ENCODE assay signal across 1 cellular context in the genomic region with DNA sequence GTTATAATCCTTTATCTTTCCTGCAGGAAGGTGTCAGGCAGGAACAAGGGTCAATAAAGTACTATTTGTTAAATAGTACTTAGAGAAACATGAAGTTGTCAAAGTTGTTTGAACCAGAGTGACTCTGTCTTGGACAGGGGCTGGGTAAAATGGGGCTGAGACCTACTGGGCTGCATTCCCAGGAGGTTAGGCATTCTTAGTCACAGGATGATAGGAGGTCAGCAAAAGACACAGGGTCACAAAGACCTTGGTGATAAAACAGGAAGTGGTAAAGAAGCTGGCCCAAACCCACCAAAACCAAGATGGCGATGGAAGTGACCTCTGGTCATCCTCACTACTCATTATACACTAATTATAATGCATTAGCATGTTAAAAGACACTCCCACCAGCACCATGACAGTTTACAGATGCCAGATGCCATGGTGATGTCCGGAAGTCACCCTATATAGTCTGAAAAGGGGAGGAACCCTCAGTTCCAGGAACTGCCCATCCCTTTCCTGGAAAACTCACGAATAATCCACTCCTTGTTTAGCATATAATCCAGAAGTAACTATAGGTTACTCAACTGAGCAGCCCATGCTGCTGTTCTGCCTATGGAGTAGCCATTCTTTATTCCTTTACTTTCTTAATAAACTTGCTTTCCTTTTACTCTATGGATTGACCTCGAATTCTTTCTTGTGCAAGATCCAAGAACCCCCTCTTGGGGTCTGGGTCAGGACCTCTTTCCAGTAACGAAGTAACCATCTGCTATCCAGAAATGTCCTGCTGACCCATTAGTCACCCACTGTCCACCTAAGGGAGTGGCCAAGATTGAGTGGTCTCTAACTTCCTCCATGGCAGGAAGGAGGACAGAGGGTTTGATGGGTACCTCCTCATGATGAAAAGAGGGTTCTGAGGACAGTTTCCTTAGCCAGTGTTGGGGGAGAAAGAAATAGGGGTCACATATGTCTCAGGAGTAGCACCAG.
TF ChIP-seq lines count a peak whose summit lies in the region.

No MANE protein-coding gene starts in this region.

TF ChIP-seq in K562, 482 proteins besides CTCF, POLR2A, EP300 and RAD21 (continued from another document and continues in another):
- TF ChIP-seq, protein P1, sequence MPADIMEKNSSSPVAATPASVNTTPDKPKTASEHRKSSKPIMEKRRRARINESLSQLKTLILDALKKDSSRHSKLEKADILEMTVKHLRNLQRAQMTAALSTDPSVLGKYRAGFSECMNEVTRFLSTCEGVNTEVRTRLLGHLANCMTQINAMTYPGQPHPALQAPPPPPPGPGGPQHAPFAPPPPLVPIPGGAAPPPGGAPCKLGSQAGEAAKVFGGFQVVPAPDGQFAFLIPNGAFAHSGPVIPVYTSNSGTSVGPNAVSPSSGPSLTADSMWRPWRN (IDR thresholded peaks at IDR 0.05; ENCODE audit: low read depth) = no peak
- no peak for TF ChIP-seq DACH1 (IDR thresholded peaks at IDR 0.05; ENCODE audit: partially characterized antibody)
- TF ChIP-seq, protein P2, sequence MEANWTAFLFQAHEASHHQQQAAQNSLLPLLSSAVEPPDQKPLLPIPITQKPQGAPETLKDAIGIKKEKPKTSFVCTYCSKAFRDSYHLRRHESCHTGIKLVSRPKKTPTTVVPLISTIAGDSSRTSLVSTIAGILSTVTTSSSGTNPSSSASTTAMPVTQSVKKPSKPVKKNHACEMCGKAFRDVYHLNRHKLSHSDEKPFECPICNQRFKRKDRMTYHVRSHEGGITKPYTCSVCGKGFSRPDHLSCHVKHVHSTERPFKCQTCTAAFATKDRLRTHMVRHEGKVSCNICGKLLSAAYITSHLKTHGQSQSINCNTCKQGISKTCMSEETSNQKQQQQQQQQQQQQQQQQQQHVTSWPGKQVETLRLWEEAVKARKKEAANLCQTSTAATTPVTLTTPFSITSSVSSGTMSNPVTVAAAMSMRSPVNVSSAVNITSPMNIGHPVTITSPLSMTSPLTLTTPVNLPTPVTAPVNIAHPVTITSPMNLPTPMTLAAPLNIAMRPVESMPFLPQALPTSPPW (CRISPR knock-in tag; IDR thresholded peaks at IDR 0.05) = peak; percentile 25; the same call in 1 of the 2 replicates
- no peak for TF ChIP-seq FOXA3 (CRISPR knock-in tag; conservative IDR thresholded peaks at IDR 0.05 in 1 of 2, IDR thresholded peaks at IDR 0.05 in 1 of 2)
- TF ChIP-seq ELF1 (tag; IDR thresholded peaks at IDR 0.05) = peak; percentile 53; the same call in 1 of the 2 replicates
- no peak for TF ChIP-seq KDM4B (IDR thresholded peaks at IDR 0.05; ENCODE audit: borderline replicate concordance in 2 of 2, low read depth in 1 of 2)
- TF ChIP-seq, protein P3, sequence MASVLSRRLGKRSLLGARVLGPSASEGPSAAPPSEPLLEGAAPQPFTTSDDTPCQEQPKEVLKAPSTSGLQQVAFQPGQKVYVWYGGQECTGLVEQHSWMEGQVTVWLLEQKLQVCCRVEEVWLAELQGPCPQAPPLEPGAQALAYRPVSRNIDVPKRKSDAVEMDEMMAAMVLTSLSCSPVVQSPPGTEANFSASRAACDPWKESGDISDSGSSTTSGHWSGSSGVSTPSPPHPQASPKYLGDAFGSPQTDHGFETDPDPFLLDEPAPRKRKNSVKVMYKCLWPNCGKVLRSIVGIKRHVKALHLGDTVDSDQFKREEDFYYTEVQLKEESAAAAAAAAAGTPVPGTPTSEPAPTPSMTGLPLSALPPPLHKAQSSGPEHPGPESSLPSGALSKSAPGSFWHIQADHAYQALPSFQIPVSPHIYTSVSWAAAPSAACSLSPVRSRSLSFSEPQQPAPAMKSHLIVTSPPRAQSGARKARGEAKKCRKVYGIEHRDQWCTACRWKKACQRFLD (CRISPR knock-in tag; IDR thresholded peaks at IDR 0.05) = peak; percentile 88
- no peak for TF ChIP-seq ZEB2 (IDR thresholded peaks at IDR 0.05)
- no peak for TF ChIP-seq ZNF584 (CRISPR knock-in tag; IDR thresholded peaks at IDR 0.05; ENCODE audit: low read depth)
- no peak for TF ChIP-seq CBX8 (IDR thresholded peaks at IDR 0.05; ENCODE audit: borderline replicate concordance, extremely low read depth, low read depth, low read length, poor library complexity, severe bottlenecking)
- TF ChIP-seq, protein P4, sequence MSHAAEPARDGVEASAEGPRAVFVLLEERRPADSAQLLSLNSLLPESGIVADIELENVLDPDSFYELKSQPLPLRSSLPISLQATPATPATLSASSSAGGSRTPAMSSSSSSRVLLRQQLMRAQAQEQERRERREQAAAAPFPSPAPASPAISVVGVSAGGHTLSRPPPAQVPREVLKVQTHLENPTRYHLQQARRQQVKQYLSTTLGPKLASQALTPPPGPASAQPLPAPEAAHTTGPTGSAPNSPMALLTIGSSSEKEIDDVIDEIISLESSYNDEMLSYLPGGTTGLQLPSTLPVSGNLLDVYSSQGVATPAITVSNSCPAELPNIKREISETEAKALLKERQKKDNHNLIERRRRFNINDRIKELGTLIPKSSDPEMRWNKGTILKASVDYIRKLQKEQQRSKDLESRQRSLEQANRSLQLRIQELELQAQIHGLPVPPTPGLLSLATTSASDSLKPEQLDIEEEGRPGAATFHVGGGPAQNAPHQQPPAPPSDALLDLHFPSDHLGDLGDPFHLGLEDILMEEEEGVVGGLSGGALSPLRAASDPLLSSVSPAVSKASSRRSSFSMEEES (CRISPR knock-in tag; IDR thresholded peaks at IDR 0.05) = no peak
- TF ChIP-seq, protein P5, sequence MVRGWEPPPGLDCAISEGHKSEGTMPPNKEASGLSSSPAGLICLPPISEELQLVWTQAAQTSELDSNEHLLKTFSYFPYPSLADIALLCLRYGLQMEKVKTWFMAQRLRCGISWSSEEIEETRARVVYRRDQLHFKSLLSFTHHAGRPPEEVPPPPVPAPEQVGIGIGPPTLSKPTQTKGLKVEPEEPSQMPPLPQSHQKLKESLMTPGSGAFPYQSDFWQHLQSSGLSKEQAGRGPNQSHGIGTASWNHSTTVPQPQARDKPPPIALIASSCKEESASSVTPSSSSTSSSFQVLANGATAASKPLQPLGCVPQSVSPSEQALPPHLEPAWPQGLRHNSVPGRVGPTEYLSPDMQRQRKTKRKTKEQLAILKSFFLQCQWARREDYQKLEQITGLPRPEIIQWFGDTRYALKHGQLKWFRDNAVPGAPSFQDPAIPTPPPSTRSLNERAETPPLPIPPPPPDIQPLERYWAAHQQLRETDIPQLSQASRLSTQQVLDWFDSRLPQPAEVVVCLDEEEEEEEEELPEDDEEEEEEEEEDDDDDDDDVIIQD (CRISPR knock-in tag; IDR thresholded peaks at IDR 0.05) = no peak
- TF ChIP-seq PHTF2 (CRISPR knock-in tag; IDR thresholded peaks at IDR 0.05) = no peak
- TF ChIP-seq, protein P6, sequence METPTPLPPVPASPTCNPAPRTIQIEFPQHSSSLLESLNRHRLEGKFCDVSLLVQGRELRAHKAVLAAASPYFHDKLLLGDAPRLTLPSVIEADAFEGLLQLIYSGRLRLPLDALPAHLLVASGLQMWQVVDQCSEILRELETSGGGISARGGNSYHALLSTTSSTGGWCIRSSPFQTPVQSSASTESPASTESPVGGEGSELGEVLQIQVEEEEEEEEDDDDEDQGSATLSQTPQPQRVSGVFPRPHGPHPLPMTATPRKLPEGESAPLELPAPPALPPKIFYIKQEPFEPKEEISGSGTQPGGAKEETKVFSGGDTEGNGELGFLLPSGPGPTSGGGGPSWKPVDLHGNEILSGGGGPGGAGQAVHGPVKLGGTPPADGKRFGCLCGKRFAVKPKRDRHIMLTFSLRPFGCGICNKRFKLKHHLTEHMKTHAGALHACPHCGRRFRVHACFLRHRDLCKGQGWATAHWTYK (CRISPR knock-in tag; IDR thresholded peaks at IDR 0.05) = peak; percentile 60; the same call in 1 of the 2 replicates
- TF ChIP-seq STAT5A (IDR thresholded peaks at IDR 0.05; ENCODE audit: borderline replicate concordance, low read length) = peak; percentile 66
- peak; percentile 38 for TF ChIP-seq ZNF175 (CRISPR knock-in tag; IDR thresholded peaks at IDR 0.05; ENCODE audit: low read depth)
- TF ChIP-seq, protein P7, sequence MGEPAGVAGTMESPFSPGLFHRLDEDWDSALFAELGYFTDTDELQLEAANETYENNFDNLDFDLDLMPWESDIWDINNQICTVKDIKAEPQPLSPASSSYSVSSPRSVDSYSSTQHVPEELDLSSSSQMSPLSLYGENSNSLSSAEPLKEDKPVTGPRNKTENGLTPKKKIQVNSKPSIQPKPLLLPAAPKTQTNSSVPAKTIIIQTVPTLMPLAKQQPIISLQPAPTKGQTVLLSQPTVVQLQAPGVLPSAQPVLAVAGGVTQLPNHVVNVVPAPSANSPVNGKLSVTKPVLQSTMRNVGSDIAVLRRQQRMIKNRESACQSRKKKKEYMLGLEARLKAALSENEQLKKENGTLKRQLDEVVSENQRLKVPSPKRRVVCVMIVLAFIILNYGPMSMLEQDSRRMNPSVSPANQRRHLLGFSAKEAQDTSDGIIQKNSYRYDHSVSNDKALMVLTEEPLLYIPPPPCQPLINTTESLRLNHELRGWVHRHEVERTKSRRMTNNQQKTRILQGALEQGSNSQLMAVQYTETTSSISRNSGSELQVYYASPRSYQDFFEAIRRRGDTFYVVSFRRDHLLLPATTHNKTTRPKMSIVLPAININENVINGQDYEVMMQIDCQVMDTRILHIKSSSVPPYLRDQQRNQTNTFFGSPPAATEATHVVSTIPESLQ (CRISPR knock-in tag; IDR thresholded peaks at IDR 0.05) = no peak
- peak; percentile 51 for TF ChIP-seq RFX1 (IDR thresholded peaks at IDR 0.05)
- no peak for TF ChIP-seq ZNF324 (CRISPR knock-in tag; IDR thresholded peaks at IDR 0.05)
- TF ChIP-seq KDM5B (IDR thresholded peaks at IDR 0.05; ENCODE audit: insufficient replicate concordance, low read depth, low read length) = no peak
- peak; percentile 83 for TF ChIP-seq GABPA (tag; conservative IDR thresholded peaks at IDR 0.05; ENCODE audit: low read depth)
- TF ChIP-seq CEBPG (CRISPR knock-in tag; IDR thresholded peaks at IDR 0.05) = no peak
- TF ChIP-seq CEBPG (tag; conservative IDR thresholded peaks at IDR 0.05 in 1 of 2, IDR thresholded peaks at IDR 0.05 in 1 of 2) = no peak; a peak in 2 of 4 replicates
- no peak for TF ChIP-seq TARDBP (IDR thresholded peaks at IDR 0.05)
- TF ChIP-seq ZNF830 (CRISPR knock-in tag; IDR thresholded peaks at IDR 0.05) = no peak
- no peak for TF ChIP-seq ZNF121 (CRISPR knock-in tag; conservative IDR thresholded peaks at IDR 0.05)
- 0 out of 2 replicates have a peak, but pooled peaks have one; percentile 19 for TF ChIP-seq ETV1 (tag; conservative IDR thresholded peaks at IDR 0.05; ENCODE audit: low read depth)
- no peak for TF ChIP-seq MCM3 (IDR thresholded peaks at IDR 0.05)
- TF ChIP-seq, protein P8, sequence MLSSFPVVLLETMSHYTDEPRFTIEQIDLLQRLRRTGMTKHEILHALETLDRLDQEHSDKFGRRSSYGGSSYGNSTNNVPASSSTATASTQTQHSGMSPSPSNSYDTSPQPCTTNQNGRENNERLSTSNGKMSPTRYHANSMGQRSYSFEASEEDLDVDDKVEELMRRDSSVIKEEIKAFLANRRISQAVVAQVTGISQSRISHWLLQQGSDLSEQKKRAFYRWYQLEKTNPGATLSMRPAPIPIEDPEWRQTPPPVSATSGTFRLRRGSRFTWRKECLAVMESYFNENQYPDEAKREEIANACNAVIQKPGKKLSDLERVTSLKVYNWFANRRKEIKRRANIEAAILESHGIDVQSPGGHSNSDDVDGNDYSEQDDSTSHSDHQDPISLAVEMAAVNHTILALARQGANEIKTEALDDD (IDR thresholded peaks at IDR 0.05) = 0 out of 2 replicates have a peak, but pooled peaks have one; percentile 30
- no peak for TF ChIP-seq CBFB (CRISPR knock-in tag; IDR thresholded peaks at IDR 0.05)
- TF ChIP-seq, protein P9, sequence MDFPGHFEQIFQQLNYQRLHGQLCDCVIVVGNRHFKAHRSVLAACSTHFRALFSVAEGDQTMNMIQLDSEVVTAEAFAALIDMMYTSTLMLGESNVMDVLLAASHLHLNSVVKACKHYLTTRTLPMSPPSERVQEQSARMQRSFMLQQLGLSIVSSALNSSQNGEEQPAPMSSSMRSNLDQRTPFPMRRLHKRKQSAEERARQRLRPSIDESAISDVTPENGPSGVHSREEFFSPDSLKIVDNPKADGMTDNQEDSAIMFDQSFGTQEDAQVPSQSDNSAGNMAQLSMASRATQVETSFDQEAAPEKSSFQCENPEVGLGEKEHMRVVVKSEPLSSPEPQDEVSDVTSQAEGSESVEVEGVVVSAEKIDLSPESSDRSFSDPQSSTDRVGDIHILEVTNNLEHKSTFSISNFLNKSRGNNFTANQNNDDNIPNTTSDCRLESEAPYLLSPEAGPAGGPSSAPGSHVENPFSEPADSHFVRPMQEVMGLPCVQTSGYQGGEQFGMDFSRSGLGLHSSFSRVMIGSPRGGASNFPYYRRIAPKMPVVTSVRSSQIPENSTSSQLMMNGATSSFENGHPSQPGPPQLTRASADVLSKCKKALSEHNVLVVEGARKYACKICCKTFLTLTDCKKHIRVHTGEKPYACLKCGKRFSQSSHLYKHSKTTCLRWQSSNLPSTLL (IDR thresholded peaks at IDR 0.05) = no peak
- no peak for TF ChIP-seq ZNF699 (CRISPR knock-in tag; IDR thresholded peaks at IDR 0.05; ENCODE audit: insufficient replicate concordance)
- 0 out of 2 replicates have a peak, but pooled peaks have one; percentile 22 for TF ChIP-seq CTBP1 (IDR thresholded peaks at IDR 0.05; ENCODE audit: borderline replicate concordance)
- 0 out of 2 replicates have a peak, but pooled peaks have one; percentile 52 for TF ChIP-seq OTX1 (CRISPR knock-in tag; IDR thresholded peaks at IDR 0.05)
- no peak for TF ChIP-seq ZNF384 (IDR thresholded peaks at IDR 0.05; ENCODE audit: low read depth, low read length)
- TF ChIP-seq ZKSCAN8 (CRISPR knock-in tag; IDR thresholded peaks at IDR 0.05) = 0 out of 2 replicates have a peak, but pooled peaks have one; percentile 61
- TF ChIP-seq ZFP30 (CRISPR knock-in tag; IDR thresholded peaks at IDR 0.05; ENCODE audit: borderline replicate concordance) = no peak
- 0 out of 2 replicates have a peak, but pooled peaks have one; percentile 44 for TF ChIP-seq HDAC8 (tag; IDR thresholded peaks at IDR 0.05)
- TF ChIP-seq MAFF (IDR thresholded peaks at IDR 0.05; ENCODE audit: low read length) = no peak
- no peak for TF ChIP-seq FOXM1 (IDR thresholded peaks at IDR 0.05; ENCODE audit: low read depth)
- no peak for TF ChIP-seq FOXM1 (CRISPR knock-in tag; IDR thresholded peaks at IDR 0.05; ENCODE audit: low read depth)
- TF ChIP-seq SRSF7 (optimal IDR thresholded peaks at IDR 0.05; ENCODE audit: low read depth, low read length) = no peak
- TF ChIP-seq ESRRB (CRISPR knock-in tag; IDR thresholded peaks at IDR 0.05; ENCODE audit: borderline replicate concordance) = no peak
- no peak for TF ChIP-seq BRD9 (IDR thresholded peaks at IDR 0.05; ENCODE audit: low read depth, partially characterized antibody)
- TF ChIP-seq TAF1 (IDR thresholded peaks at IDR 0.05; ENCODE audit: control insufficient read depth, extremely low read depth, insufficient read depth, low read length, severe bottlenecking) = no peak
- TF ChIP-seq, protein P10, sequence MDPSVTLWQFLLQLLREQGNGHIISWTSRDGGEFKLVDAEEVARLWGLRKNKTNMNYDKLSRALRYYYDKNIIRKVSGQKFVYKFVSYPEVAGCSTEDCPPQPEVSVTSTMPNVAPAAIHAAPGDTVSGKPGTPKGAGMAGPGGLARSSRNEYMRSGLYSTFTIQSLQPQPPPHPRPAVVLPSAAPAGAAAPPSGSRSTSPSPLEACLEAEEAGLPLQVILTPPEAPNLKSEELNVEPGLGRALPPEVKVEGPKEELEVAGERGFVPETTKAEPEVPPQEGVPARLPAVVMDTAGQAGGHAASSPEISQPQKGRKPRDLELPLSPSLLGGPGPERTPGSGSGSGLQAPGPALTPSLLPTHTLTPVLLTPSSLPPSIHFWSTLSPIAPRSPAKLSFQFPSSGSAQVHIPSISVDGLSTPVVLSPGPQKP (CRISPR knock-in tag; IDR thresholded peaks at IDR 0.05) = no peak
- TF ChIP-seq, protein P11, sequence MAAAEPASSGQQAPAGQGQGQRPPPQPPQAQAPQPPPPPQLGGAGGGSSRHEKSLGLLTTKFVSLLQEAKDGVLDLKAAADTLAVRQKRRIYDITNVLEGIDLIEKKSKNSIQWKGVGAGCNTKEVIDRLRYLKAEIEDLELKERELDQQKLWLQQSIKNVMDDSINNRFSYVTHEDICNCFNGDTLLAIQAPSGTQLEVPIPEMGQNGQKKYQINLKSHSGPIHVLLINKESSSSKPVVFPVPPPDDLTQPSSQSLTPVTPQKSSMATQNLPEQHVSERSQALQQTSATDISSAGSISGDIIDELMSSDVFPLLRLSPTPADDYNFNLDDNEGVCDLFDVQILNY (CRISPR knock-in tag; IDR thresholded peaks at IDR 0.05) = no peak
